In the genomic region with DNA sequence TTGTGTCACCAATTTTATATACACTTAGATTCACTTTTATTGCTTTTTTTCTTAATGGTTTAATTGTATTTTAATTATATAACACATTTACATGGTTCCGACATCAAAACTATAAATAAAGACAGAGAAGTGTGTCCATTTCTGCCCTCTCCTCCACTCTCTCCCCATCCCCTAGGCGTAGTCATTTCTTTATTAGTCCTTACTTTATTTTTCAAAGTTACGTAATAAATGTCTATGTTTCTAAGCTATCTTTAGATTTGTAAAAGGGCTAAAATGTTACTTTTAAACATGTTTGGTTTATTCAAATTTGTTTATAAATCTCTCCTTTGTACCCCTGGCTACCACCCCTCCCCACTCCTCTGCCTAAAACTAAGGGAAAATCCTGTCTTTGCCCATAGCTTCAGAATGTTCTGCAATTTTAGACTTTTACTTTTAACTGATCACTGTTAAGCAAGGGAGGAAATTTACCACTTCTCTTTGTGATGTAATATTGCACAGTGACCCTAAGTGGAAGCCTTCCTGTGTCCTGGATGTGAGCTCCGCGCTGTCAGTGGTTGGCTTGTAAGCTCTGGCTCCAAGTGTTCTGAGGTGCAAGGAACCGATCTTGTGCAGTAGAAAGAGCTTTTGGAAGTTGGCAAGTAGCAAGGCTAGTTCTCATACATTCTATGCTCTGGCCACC, we compare ENCODE assay signal across 1 cellular context.
TF ChIP-seq lines count a peak whose summit lies in the region.

No MANE protein-coding gene starts in this region.

TF ChIP-seq in HepG2, 621 proteins besides CTCF, POLR2A, EP300 and RAD21:
- TF ChIP-seq ZNF276 (CRISPR knock-in tag; IDR thresholded peaks at IDR 0.05; ENCODE audit: low read depth) = no peak
- TF ChIP-seq YEATS2 (CRISPR knock-in tag; IDR thresholded peaks at IDR 0.05; ENCODE audit: borderline replicate concordance) = no peak
- TF ChIP-seq ZNF256 (CRISPR knock-in tag; conservative IDR thresholded peaks at IDR 0.05) = no peak
- no peak for TF ChIP-seq RBFOX2 (IDR thresholded peaks at IDR 0.05; ENCODE audit: low read depth, low read length)
- TF ChIP-seq ZNF776 (CRISPR knock-in tag; IDR thresholded peaks at IDR 0.05) = no peak
- TF ChIP-seq NFIB (CRISPR knock-in tag; IDR thresholded peaks at IDR 0.05; ENCODE audit: borderline replicate concordance) = no peak
- no peak for TF ChIP-seq ZHX1 (CRISPR knock-in tag; IDR thresholded peaks at IDR 0.05; ENCODE audit: low read depth)
- TF ChIP-seq FOXC1 (CRISPR knock-in tag; IDR thresholded peaks at IDR 0.05; ENCODE audit: borderline replicate concordance) = no peak
- TF ChIP-seq RBM22 (optimal IDR thresholded peaks at IDR 0.05; ENCODE audit: low read length) = peak; percentile 8
- TF ChIP-seq STAT5B (CRISPR knock-in tag; IDR thresholded peaks at IDR 0.05) = no peak
- TF ChIP-seq GABPB1 (CRISPR knock-in tag; IDR thresholded peaks at IDR 0.05) = no peak
- TF ChIP-seq CREB1 (IDR thresholded peaks at IDR 0.05) = no peak
- TF ChIP-seq CREB1 (CRISPR knock-in tag; IDR thresholded peaks at IDR 0.05) = no peak
- TF ChIP-seq ZNF770 (CRISPR knock-in tag; IDR thresholded peaks at IDR 0.05) = 0 out of 2 replicates have a peak, but pooled peaks have one; percentile 1
